Comparison of ENCODE assay signal across 11 cellular contexts in genomic region chr12:130878193-130879185, GRCh38. TPM values are rescaled to one million over a fixed set of nuclear protein-coding genes. Genes with fewer than 3 reads are reported as not detected.
DNase-seq lines count a peak whose midpoint lies in the region; ATAC-seq, FAIRE-seq and TF ChIP-seq lines count a peak whose summit lies in the region.
"Had no signal": no experiment of that assay in that cellular context is flagged by ENCODE, and none has a peak within 500 bp of the region (broad histone marks: within the 10 kb centered on the region; RNA-seq: fewer than 3 reads in every experiment).

No MANE protein-coding gene starts in this region.

- H3K36me3 ChIP-seq in GM12878 (ENCODE audit: control insufficient read depth in 2 of 2, insufficient read depth in 2 of 2, low read length in 1 of 2), result peaks cover 6 to 29% of the 10 kb centered on the region in 2 experiments

- DNase-seq in stimulated activated naive CD8-positive, alpha-beta T cell treated with anti-CD3 and anti-CD28 coated beads, Interleukin-15, Interleukin-2, amounts not matched to agents 100 U/mL and 50 U/mL, for 24 hours, result peak; percentile 12
- DNase-seq in stimulated activated naive CD8-positive, alpha-beta T cell treated with anti-CD3 and anti-CD28 coated beads, Interleukin-15, amount 100 ng/mL, for 72 hours, result no peak
- peak; percentile 60 for DNase-seq in NB4 (ENCODE audit: low read depth)
- no peak for DNase-seq in GM12878 (ENCODE audit: low read depth, low spot score)
- no peak for DNase-seq in type B pancreatic cell (ENCODE audit: extremely low spot score, unreplicated experiment)
- no peak for DNase-seq in posterior vena cava (ENCODE audit: low spot score)
- no peak for DNase-seq in cerebellar nuclear complex (lab: John Stamatoyannopoulos, UW)
- DNase-seq: activated CD8-positive, alpha-beta T cell treated with anti-CD3 and anti-CD28 coated beads for 36 hours; mesenchymal stem cell had no signal

- H3K4me3 Mint-ChIP-seq in stimulated activated naive CD8-positive, alpha-beta T cell treated with anti-CD3 and anti-CD28 coated beads, Interleukin-15, amount 100 ng/mL, for 72 hours, result peak overlapping the region in 1 of 2 donors; percentile 36
- H3K4me3 Mint-ChIP-seq in type B pancreatic cell, result peak overlapping the region; percentile 26
- H3K4me3 Mint-ChIP-seq: activated CD8-positive, alpha-beta T cell treated with anti-CD3 and anti-CD28 coated beads for 36 hours had no signal

- H4K20me1 ChIP-seq in GM12878 (ENCODE audit: control insufficient read depth, insufficient read depth), result peaks cover 3% of the 10 kb centered on the region; the same call in 1 of the 2 replicates

- no peak overlapping the region for H3K9ac ChIP-seq in GM12878 (ENCODE audit: control insufficient read depth, insufficient read depth, low read length)

- no peaks in the 10 kb centered on the region for H3K9me3 ChIP-seq in GM12878 (replicated peaks; ENCODE audit: control insufficient read depth, insufficient read depth, low read length)

- H2AFZ ChIP-seq in GM12878 (ENCODE audit: control insufficient read depth, low read depth, low read length), result no peak overlapping the region

- TF ChIP-seq CTCF in NB4 (IDR thresholded peaks at IDR 0.05; ENCODE audit: low read depth, low read length) (no peak), GM12878 (IDR thresholded peaks at IDR 0.05 in 2 of 3, conservative IDR thresholded peaks at IDR 0.05 in 1 of 3; ENCODE audit: control insufficient read depth in 2 of 3, extremely low read depth in 1 of 3, insufficient read depth in 1 of 3, low read depth in 3 of 3, low read length in 3 of 3) (no peak), type B pancreatic cell (conservative IDR thresholded peaks at IDR 0.05) (no peak)

- peak overlapping the region; percentile 21; the same call in 1 of the 2 replicates for H3K27ac ChIP-seq in GM12878 (ENCODE audit: control insufficient read depth, insufficient read depth)
- H3K27ac ChIP-seq: RWPE1 had no signal

- no peaks in the 10 kb centered on the region for H3K27me3 ChIP-seq in GM12878 (replicated peaks in 1 of 2; ENCODE audit: control insufficient read depth in 2 of 2, insufficient read depth in 2 of 2, low read length in 1 of 2)

- H3K79me2 ChIP-seq in GM12878 (ENCODE audit: control insufficient read depth, insufficient read depth, low read length), result peaks cover 32% of the 10 kb centered on the region

- peaks cover 36% of the 10 kb centered on the region for H3K4me1 ChIP-seq in GM12878 (ENCODE audit: control insufficient read depth, insufficient read depth, low read length)

- TF ChIP-seq EP300 in GM12878 (IDR thresholded peaks at IDR 0.05; ENCODE audit: borderline replicate concordance in 1 of 2, control insufficient read depth in 1 of 2, low read depth in 2 of 2, low read length in 2 of 2), result no peak

- no peaks in the 10 kb centered on the region for H3K27me3 Mint-ChIP-seq in stimulated activated naive CD8-positive, alpha-beta T cell treated with anti-CD3 and anti-CD28 coated beads, Interleukin-15, amount 100 ng/mL, for 72 hours
- peaks cover 6% of the 10 kb centered on the region for H3K27me3 Mint-ChIP-seq in type B pancreatic cell
- H3K27me3 Mint-ChIP-seq: activated CD8-positive, alpha-beta T cell treated with anti-CD3 and anti-CD28 coated beads for 36 hours had no signal

- H3K4me3 ChIP-seq in NB4 (ENCODE audit: low read depth, low read length) (no peak overlapping the region), GM12878 (peak overlapping the region; percentile 57; the same call in 1 of the 2 replicates)

- intact Hi-C loops in GM12878 (cut with micrococcal nuclease; ENCODE audit: unreplicated experiment) (loop anchor here (2.0 kb wide), 1 partner anchor 214 kb away; no protein-coding TSS in a partner anchor), posterior vena cava (cut with DNase I) (no loop called here)

- no peak for TF ChIP-seq RAD21 in GM12878 (IDR thresholded peaks at IDR 0.05; ENCODE audit: insufficient read depth, low read depth, low read length)

- H3K4me1 Mint-ChIP-seq in stimulated activated naive CD8-positive, alpha-beta T cell treated with anti-CD3 and anti-CD28 coated beads, Interleukin-15, amount 100 ng/mL, for 72 hours, result peaks cover 75% of the 10 kb centered on the region
- H3K4me1 Mint-ChIP-seq in type B pancreatic cell (ENCODE audit: unreplicated experiment), result peaks cover 39% of the 10 kb centered on the region

- TF ChIP-seq POLR2A in NB4 (IDR thresholded peaks at IDR 0.05; ENCODE audit: extremely low read depth, insufficient read length) (no peak), GM12878 (IDR thresholded peaks at IDR 0.05; ENCODE audit: low read depth, low read length) (peak; percentile 69)

- ATAC-seq in stimulated activated naive CD8-positive, alpha-beta T cell treated with anti-CD3 and anti-CD28 coated beads, Interleukin-15, Interleukin-2, amounts not matched to agents 100 U/mL and 50 U/mL, for 24 hours, result no peak
- no peak for ATAC-seq in stimulated activated naive CD8-positive, alpha-beta T cell treated with anti-CD3 and anti-CD28 coated beads, Interleukin-15, amount 100 ng/mL, for 72 hours
- ATAC-seq in GM12878, result peak; percentile 3; the same call in 2 of the 3 replicates
- ATAC-seq in GM21786 (IDR thresholded peaks at IDR 0.05; ENCODE audit: unreplicated experiment), result no peak

- WGBS in GM12878 (ENCODE audit: insufficient coverage, insufficient replicate concordance, low lambda C conversion rate, missing lambda C conversion rate), result 59% methylated on average over 24 of the region's 24 CpGs

- BruUV-seq in GM12878 (replicated peaks; lab: Mats Ljungman, UMichigan), result no TSS peak

- RAD21 ChIA-PET in GM12878 (lab: Charles Lee; ENCODE audit: unreplicated experiment), result no interaction called here

- SMC1A ChIA-PET in GM12878 (lab: Charles Lee; ENCODE audit: uncharacterized antibody, unreplicated experiment), result interaction anchor here (1.6 to 2.5 kb wide), 3 partner anchors 8 to 88 kb away, joined by 4 to 7 read pairs (median 4); partner anchors contain the start of gene ADGRD1

- peaks cover 36% of the 10 kb centered on the region for H3K36me3 Mint-ChIP-seq in type B pancreatic cell

- CTCF ChIA-PET in GM12878 (lab: Yijun Ruan, JAX), result interaction anchor here (1.6 kb wide), 2 partner anchors 101 to 214 kb away, joined by 4 to 6 read pairs; no protein-coding TSS in a partner anchor

- H3K4me2 ChIP-seq in GM12878 (ENCODE audit: control insufficient read depth, insufficient read depth), result peak overlapping the region; percentile 93

- in situ Hi-C loops in GM12878 (cut with MboI), result no loop called here

- POLR2A ChIA-PET in GM12878 (lab: Charles Lee), result no interaction called here

- no peak overlapping the region for H3K27ac Mint-ChIP-seq in stimulated activated naive CD8-positive, alpha-beta T cell treated with anti-CD3 and anti-CD28 coated beads, Interleukin-15, amount 100 ng/mL, for 72 hours
- peak overlapping the region; percentile 32 for H3K27ac Mint-ChIP-seq in type B pancreatic cell

- no peaks in the 10 kb centered on the region for H3K9me3 Mint-ChIP-seq in stimulated activated naive CD8-positive, alpha-beta T cell treated with anti-CD3 and anti-CD28 coated beads, Interleukin-15, amount 100 ng/mL, for 72 hours
- H3K9me3 Mint-ChIP-seq in type B pancreatic cell, result no peaks in the 10 kb centered on the region
- H3K9me3 Mint-ChIP-seq: activated CD8-positive, alpha-beta T cell treated with anti-CD3 and anti-CD28 coated beads for 36 hours had no signal

- FAIRE-seq in GM12878 (lab: Jason Lieb, UNC), result no peak

TF ChIP-seq in GM12878, 131 proteins besides CTCF, POLR2A, EP300 and RAD21 (continues in another document):
- TF ChIP-seq DPF2 (IDR thresholded peaks at IDR 0.05) (no peak), TARDBP (IDR thresholded peaks at IDR 0.05; ENCODE audit: borderline replicate concordance) (peak; percentile 65; the same call in 1 of the 2 replicates), MTA3 (IDR thresholded peaks at IDR 0.05; ENCODE audit: borderline replicate concordance, low read length) (peak; percentile 24; the same call in 1 of the 2 replicates)

RNA-seq across cellular contexts. Expression of gene RAN, which starts 6.6 kb away (rescaled TPM):
- 188 and 200 TPM in 2 replicates for total RNA-seq in GM12878 (2013; cell fraction: nucleolus; rRNA removed)
- total RNA-seq in GM12878 (2014; rRNA removed), result 1,598 and 2,001 TPM in 2 replicates
- 1,619 and 1,657 TPM in 2 replicates for total RNA-seq in GM12878 (2014; rRNA removed; fragmentation: Illumina TruSeq; extraction: Trizol)
- 1,882 and 1,927 TPM in 2 replicates for total RNA-seq in GM12878 (2021)
- polyA plus RNA-seq in GM12878 (2011; ENCODE audit: low read depth), result 1,093 TPM
- 3,769 and 4,371 TPM in 2 replicates for polyA plus RNA-seq in GM12878 (2011; rRNA removed)
- polyA plus RNA-seq in GM12878 (2011; cell fraction: cytosol; rRNA removed), result 2,608 and 3,247 TPM in 2 replicates
- polyA plus RNA-seq in GM12878 (2011; cell fraction: nucleus; rRNA removed), result 1,649 and 2,165 TPM in 2 replicates
- 1,519 and 1,580 TPM in 2 replicates for polyA plus RNA-seq in GM12878 (2012)
- polyA plus RNA-seq in GM12878 (2014; fragmentation: Illumina TruSeq; extraction: Trizol), result 2,276 and 2,670 TPM in 2 replicates
- polyA plus RNA-seq in GM12878 (2014; fragmentation: Nextera tagmentation; extraction: Ambion mirVana), result 1,000 to 10,000 TPM; 3,131 to 3,633 TPM
- polyA plus RNA-seq in GM12878 (2014; rRNA removed), result 2,435 and 2,587 TPM in 2 replicates
- 1,000 to 10,000 TPM; 3,103 to 3,142 TPM for polyA plus RNA-seq in GM12878 (2016; fragmentation: Nextera tagmentation; extraction: Ambion mirVana)
- polyA minus RNA-seq in GM12878 (2011; rRNA and poly(A)+ RNA removed), result 1,704 and 2,289 TPM in 2 replicates
- polyA minus RNA-seq in GM12878 (2011; cell fraction: cytosol; rRNA and poly(A)+ RNA removed), result 413 and 516 TPM in 2 replicates
- polyA minus RNA-seq in GM12878 (2011; cell fraction: nucleus; rRNA and poly(A)+ RNA removed), result 140 and 192 TPM in 2 replicates
- total RNA-seq in type B pancreatic cell (ENCODE audit: low replicate concordance), result 699 and 984 TPM in 2 replicates
- 100 to 1,000 TPM; 288 to 326 TPM for total RNA-seq in posterior vena cava

RNA-seq across cellular contexts. Expression of gene STX2, which starts 39.4 kb away (rescaled TPM):
- total RNA-seq in GM12878 (2013; cell fraction: nucleolus; rRNA removed), result 28.7 and 37.0 TPM in 2 replicates
- total RNA-seq in GM12878 (2014; rRNA removed) (9.1 and 11.8 TPM in 2 replicates), GM12878 (2014; rRNA removed; fragmentation: Illumina TruSeq; extraction: Trizol) (13.4 and 14.5 TPM in 2 replicates), GM12878 (2021) (11.0 and 11.3 TPM in 2 replicates), type B pancreatic cell (ENCODE audit: low replicate concordance) (8.2 and 17.3 TPM in 2 replicates), posterior vena cava (10 to 100 TPM; 29.2 to 39.8 TPM)
- 6.4 TPM for polyA plus RNA-seq in GM12878 (2011; ENCODE audit: low read depth)
- polyA plus RNA-seq in GM12878 (2011; rRNA removed) (22.2 and 27.3 TPM in 2 replicates), GM12878 (2014; fragmentation: Illumina TruSeq; extraction: Trizol) (15.4 and 18.7 TPM in 2 replicates), GM12878 (2014; fragmentation: Nextera tagmentation; extraction: Ambion mirVana) (1 to 10 TPM; 6.0 to 7.8 TPM), GM12878 (2014; rRNA removed) (12.1 and 16.2 TPM in 2 replicates), GM12878 (2016; fragmentation: Nextera tagmentation; extraction: Ambion mirVana) (1 to 10 TPM; 6.6 to 6.9 TPM)
- 9.9 and 10.7 TPM in 2 replicates for polyA plus RNA-seq in GM12878 (2011; cell fraction: cytosol; rRNA removed)
- 36.6 and 36.8 TPM in 2 replicates for polyA plus RNA-seq in GM12878 (2011; cell fraction: nucleus; rRNA removed)
- polyA plus RNA-seq in GM12878 (2012), result 7.3 and 8.8 TPM in 2 replicates
- polyA minus RNA-seq in GM12878 (2011; rRNA and poly(A)+ RNA removed), result 5.1 and 8.4 TPM in 2 replicates
- polyA minus RNA-seq in GM12878 (2011; cell fraction: cytosol; rRNA and poly(A)+ RNA removed), result 4.6 and 5.5 TPM in 2 replicates
- 3.5 and 5.5 TPM in 2 replicates for polyA minus RNA-seq in GM12878 (2011; cell fraction: nucleus; rRNA and poly(A)+ RNA removed)

Comparison
In these comparisons a context has a peak if more than half of its experiments do, and no peak if none do; other contexts are left out.
1. DNase-seq: peak in stimulated activated naive CD8-positive, alpha-beta T cell treated with anti-CD3 and anti-CD28 coated beads, Interleukin-15, Interleukin-2, amounts not matched to agents 100 U/mL and 50 U/mL, for 24 hours (single experiment) and NB4 (single experiment); none in stimulated activated naive CD8-positive, alpha-beta T cell treated with anti-CD3 and anti-CD28 coated beads, Interleukin-15, amount 100 ng/mL, for 72 hours (0 of 2), GM12878 (single experiment), type B pancreatic cell (single experiment), posterior vena cava (single experiment) and cerebellar nuclear complex (0 of 2).